ENCODE assay signal across 19 cellular contexts in genomic region chr11:83122766-83123165, GRCh38.
"Had no signal": no experiment of that assay in that cellular context is flagged by ENCODE, and none has a peak within 500 bp of the region (broad histone marks: within the 10 kb centered on the region; RNA-seq: fewer than 3 reads in every experiment).

No MANE protein-coding gene starts in this region.

- H3K27me3 ChIP-seq: brain microvascular endothelial cell, heart left ventricle, suprapubic skin had no signal

- H3K36me3 Mint-ChIP-seq: immature natural killer cell, WTC11 had no signal

- H3K27me3 Mint-ChIP-seq: activated CD4-positive, alpha-beta T cell treated with anti-CD3 and anti-CD28 coated beads, Interleukin-2, amount 10 ng/mL, durations not matched to agents 24 days and 14 days; dendritic cell treated with granulocyte-macrophage colony-stimulating factor and Interleukin-4, amounts not matched to agents 40 ng/mL and 50 ng/mL, for 4 days had no signal

- H3K27ac Mint-ChIP-seq: activated CD4-positive, alpha-beta T cell treated with anti-CD3 and anti-CD28 coated beads, Interleukin-2, amount 10 ng/mL, durations not matched to agents 24 days and 14 days; dendritic cell treated with granulocyte-macrophage colony-stimulating factor and Interleukin-4, amounts not matched to agents 40 ng/mL and 50 ng/mL, for 4 days; nephron progenitor cell; WTC11 had no signal

- DNase-seq: brain microvascular endothelial cell; cerebellar nuclear complex; effector memory CD4-positive, alpha-beta T cell; heart left ventricle; immature natural killer cell; mesendoderm; nephron progenitor cell; occipital lobe; right cardiac atrium; stimulated activated CD4-positive, alpha-beta T cell treated with anti-CD3 and anti-CD28 coated beads, Interleukin-15, amount 100 ng/mL, for 24 hours; stimulated activated CD4-positive, alpha-beta T cell treated with anti-CD3 and anti-CD28 coated beads, Interleukin-4, amount 100 ng/mL, for 1 hour; stimulated activated naive CD4-positive, alpha-beta T cell treated with Interleukin-2 at 50 U/mL for 16 hours had no signal

- H3K4me1 ChIP-seq: prostate gland had no signal

- H3K4me1 Mint-ChIP-seq: WTC11 had no signal

- H3K27ac ChIP-seq: brain microvascular endothelial cell, heart left ventricle, prostate gland, skin epidermis, suprapubic skin had no signal

- H3K9me3 ChIP-seq: heart left ventricle, prostate gland, suprapubic skin had no signal

- H3K36me3 ChIP-seq: brain microvascular endothelial cell, heart left ventricle, prostate gland, suprapubic skin had no signal

- H3K4me3 Mint-ChIP-seq: activated CD4-positive, alpha-beta T cell treated with anti-CD3 and anti-CD28 coated beads, Interleukin-2, amount 10 ng/mL, durations not matched to agents 24 days and 14 days; dendritic cell treated with granulocyte-macrophage colony-stimulating factor and Interleukin-4, amounts not matched to agents 40 ng/mL and 50 ng/mL, for 4 days; immature natural killer cell; nephron progenitor cell; WTC11 had no signal

- ATAC-seq: heart left ventricle, right cardiac atrium, SK-N-SH treated with all-trans-retinoic acid at 6 μM for 48 hours, WTC11 had no signal

- H3K9me3 Mint-ChIP-seq: activated CD4-positive, alpha-beta T cell treated with anti-CD3 and anti-CD28 coated beads, Interleukin-2, amount 10 ng/mL, durations not matched to agents 24 days and 14 days; dendritic cell treated with granulocyte-macrophage colony-stimulating factor and Interleukin-4, amounts not matched to agents 40 ng/mL and 50 ng/mL, for 4 days; immature natural killer cell; nephron progenitor cell; WTC11 had no signal

- H3K4me3 ChIP-seq: heart left ventricle, prostate gland, skin epidermis, suprapubic skin had no signal
